In genomic region chr5:98004463-98004862, GRCh38 we compare ENCODE assay signal across 21 cellular contexts.
"Had no signal": no experiment of that assay in that cellular context is flagged by ENCODE, and none has a peak within 500 bp of the region (broad histone marks: within the 10 kb centered on the region; RNA-seq: fewer than 3 reads in every experiment).

No MANE protein-coding gene starts in this region.

- DNase-seq: effector CD8-positive, alpha-beta T cell; erythroblast; esophagus squamous epithelium; left ventricle myocardium superior; lower lobe of right lung; naive thymus-derived CD8-positive, alpha-beta T cell; nephron progenitor cell; occipital lobe; ovary; right lobe of liver; stimulated activated CD4-positive, alpha-beta T cell treated with anti-CD3 and anti-CD28 coated beads, Interleukin-12 subunit alpha, Interleukin-12 subunit beta, amount 100 ng/mL, for 4 hours; stimulated activated CD4-positive, alpha-beta T cell treated with anti-CD3 and anti-CD28 coated beads, Interleukin-1b, Interleukin-23, amount 100 ng/mL, for 48 hours; stimulated activated CD4-positive, alpha-beta T cell treated with anti-CD3 and anti-CD28 coated beads, Interleukin-4, amount 100 ng/mL, for 1 hour; stimulated activated CD8-positive, alpha-beta memory T cell treated with anti-CD3 and anti-CD28 coated beads, Interleukin-4, amount 100 ng/mL, for 48 hours; stimulated activated naive CD4-positive, alpha-beta T cell treated with Interleukin-2 at 50 U/mL for 16 hours; substantia nigra; testis; tibial artery had no signal

- H3K4me3 ChIP-seq: esophagus squamous epithelium, lower lobe of right lung, ovary, right lobe of liver, smooth muscle cell, testis, tibial artery had no signal

- ATAC-seq: left ventricle myocardium superior; lower lobe of right lung; naive thymus-derived CD8-positive, alpha-beta T cell; right lobe of liver had no signal

- H3K27ac Mint-ChIP-seq: dendritic cell treated with granulocyte-macrophage colony-stimulating factor and Interleukin-4, amounts not matched to agents 40 ng/mL and 50 ng/mL, for 4 days; naive thymus-derived CD8-positive, alpha-beta T cell; nephron progenitor cell; type B pancreatic cell had no signal

- H3K9me3 Mint-ChIP-seq: nephron progenitor cell, type B pancreatic cell had no signal

- H3K4me1 Mint-ChIP-seq: naive thymus-derived CD8-positive, alpha-beta T cell; nephron progenitor cell had no signal

- H3K4me3 Mint-ChIP-seq: dendritic cell treated with granulocyte-macrophage colony-stimulating factor and Interleukin-4, amounts not matched to agents 40 ng/mL and 50 ng/mL, for 4 days; naive thymus-derived CD8-positive, alpha-beta T cell; nephron progenitor cell; type B pancreatic cell had no signal

- H3K27me3 Mint-ChIP-seq: dendritic cell treated with granulocyte-macrophage colony-stimulating factor and Interleukin-4, amounts not matched to agents 40 ng/mL and 50 ng/mL, for 4 days; type B pancreatic cell had no signal

- H3K36me3 Mint-ChIP-seq: naive thymus-derived CD8-positive, alpha-beta T cell; type B pancreatic cell had no signal
